ENCODE assay signal across 8 cellular contexts in the genomic region with DNA sequence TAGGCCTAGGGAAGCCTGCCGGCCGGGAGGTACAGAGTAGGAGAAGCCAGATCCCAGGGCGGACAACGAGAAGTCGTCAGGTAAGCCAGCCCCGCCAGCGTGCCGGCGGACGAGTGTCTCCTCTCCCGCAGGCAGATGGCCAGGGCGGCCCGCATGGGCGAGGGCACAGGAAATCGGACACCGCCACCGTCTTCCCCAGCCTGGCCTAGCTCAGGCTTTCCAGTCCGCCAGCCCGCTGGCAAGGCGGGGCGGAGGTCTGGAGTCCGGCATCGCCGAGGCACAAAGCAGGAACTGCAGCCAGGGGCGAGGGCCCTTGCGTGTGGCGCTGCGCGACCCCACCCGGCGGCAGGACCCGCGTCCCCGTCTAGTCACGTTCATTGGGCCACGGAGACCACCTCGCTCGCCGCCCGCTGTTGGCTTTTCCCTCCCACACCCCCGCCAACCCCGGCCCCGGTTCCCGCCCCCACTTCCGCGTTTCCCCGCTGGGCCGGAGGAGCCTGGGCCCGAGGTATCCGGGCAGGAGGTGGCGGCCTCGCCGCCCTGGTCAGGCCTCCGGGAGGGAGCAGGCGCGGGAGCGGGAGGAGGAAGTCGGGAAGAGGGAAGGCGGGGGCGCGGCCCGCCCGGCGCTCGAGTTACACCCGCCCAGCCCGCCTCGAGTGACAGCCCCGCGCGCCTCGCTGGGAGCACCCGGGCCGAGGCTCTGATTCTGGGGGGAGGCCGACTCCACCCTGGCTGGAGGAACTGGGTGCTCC. TPM values are rescaled to one million over a fixed set of nuclear protein-coding genes. Genes with fewer than 3 reads are reported as not detected.
A peak's percentile ranks its signal among the peaks of the same experiment; 100 is the strongest.
DNase-seq lines count a peak whose midpoint lies in the region; FAIRE-seq and TF ChIP-seq lines count a peak whose summit lies in the region.

A gene (plus strand): TSS at position 655 of the 752 bp plus-strand sequence. CDS start 39,727 bp downstream, outside the sequence.

- H3K4me1 ChIP-seq in MM.1S (ENCODE audit: low read length) (peaks cover 7% of the 10 kb centered on the region), left ventricle myocardium inferior (peaks cover 37% of the 10 kb centered on the region), prostate gland (replicated peaks) (no peaks in the 10 kb centered on the region)

- DNase-seq in GM04504 (ENCODE audit: low read depth) (peak; percentile 84), H7 (peak; percentile 93), MM.1S (peak; percentile 15), amniotic stem cell (lab: John Stamatoyannopoulos, UW) (peak; percentile 84), left ventricle myocardium inferior (peak; percentile 94), prostate gland (ENCODE audit: low spot score) (peak; percentile 93), urothelium cell line (ENCODE audit: low spot score) (peak; percentile 88)

- H3K9me3 Mint-ChIP-seq in T-helper 1 cell treated with Interleukin-12 subunit alpha and Interleukin-12 subunit beta and Interleukin-4 antibody, amounts not matched to agents 30 μg/mL and 1 μg/mL, for 36 hours: no peaks in the 10 kb centered on the region

- H3K4me3 ChIP-seq in H7 (ENCODE audit: insufficient read depth, low read depth, low read length) (peak within 1 kb of the TSS; percentile 77), MM.1S (ENCODE audit: low read length) (peak within 1 kb of the TSS; percentile 75), left ventricle myocardium inferior (peak within 1 kb of the TSS; percentile 86), prostate gland (peak within 1 kb of the TSS; percentile 61 to 68)

- H3K27me3 Mint-ChIP-seq in T-helper 1 cell treated with Interleukin-12 subunit alpha and Interleukin-12 subunit beta and Interleukin-4 antibody, amounts not matched to agents 30 μg/mL and 1 μg/mL, for 36 hours (ENCODE audit: low read depth): peaks cover 3% of the 10 kb centered on the region

- intact Hi-C loops in left ventricle myocardium inferior (cut with micrococcal nuclease) (no loop called here), prostate gland (cut with DNase I) (loop anchor here (2.0 to 10.0 kb wide), 3 partner anchors 35 to 139 kb away; a partner anchor contains a TSS)

- H3K9ac ChIP-seq in MM.1S (ENCODE audit: low read length): peak within 1 kb of the TSS; percentile 68; the same call in 1 of the 2 replicates

- peaks cover 9% of the 10 kb centered on the region; the same call in 1 of the 2 replicates for H3F3A ChIP-seq in MM.1S (ENCODE audit: insufficient read depth, low read length)

- H3K36me3 ChIP-seq in H7 (replicated peaks; ENCODE audit: control insufficient read depth, insufficient read depth, low read length): no peaks in the 10 kb centered on the region
- no peaks in the 10 kb centered on the region for H3K36me3 ChIP-seq in MM.1S (replicated peaks; ENCODE audit: insufficient read depth, low read length)
- no peaks in the 10 kb centered on the region for H3K36me3 ChIP-seq in left ventricle myocardium inferior
- no peaks in the 10 kb centered on the region for H3K36me3 ChIP-seq in prostate gland

- H3K9me3 ChIP-seq in MM.1S (replicated peaks; ENCODE audit: insufficient read depth, low read length) (no peaks in the 10 kb centered on the region), left ventricle myocardium inferior (replicated peaks) (no peaks in the 10 kb centered on the region), prostate gland (no peaks in the 10 kb centered on the region)

- H3K27me3 ChIP-seq in H7 (ENCODE audit: control insufficient read depth, insufficient read depth, low read length): no peaks in the 10 kb centered on the region
- H3K27me3 ChIP-seq in MM.1S (replicated peaks; ENCODE audit: insufficient read depth, low read length): no peaks in the 10 kb centered on the region
- H3K27me3 ChIP-seq in left ventricle myocardium inferior (ENCODE audit: low read depth): no peaks in the 10 kb centered on the region
- H3K27me3 ChIP-seq in prostate gland (replicated peaks; ENCODE audit: insufficient read depth): no peaks in the 10 kb centered on the region

- TF ChIP-seq POLR2A in prostate gland (IDR thresholded peaks at IDR 0.05): peak; percentile 83

- peak within 1 kb of the TSS; percentile 97 for H2AFZ ChIP-seq in MM.1S (ENCODE audit: low read length)

- H3K4me2 ChIP-seq in MM.1S (ENCODE audit: low read depth, low read length): peak within 1 kb of the TSS; percentile 53

- no peaks in the 10 kb centered on the region for H3K79me2 ChIP-seq in MM.1S (ENCODE audit: low read length)

- H3K27ac Mint-ChIP-seq in T-helper 1 cell treated with Interleukin-12 subunit alpha and Interleukin-12 subunit beta and Interleukin-4 antibody, amounts not matched to agents 30 μg/mL and 1 μg/mL, for 36 hours: peak within 1 kb of the TSS; percentile 93

- H3K9me2 ChIP-seq in MM.1S (replicated peaks; ENCODE audit: insufficient read depth, low read length): no peaks in the 10 kb centered on the region

- H4K20me1 ChIP-seq in MM.1S (ENCODE audit: insufficient read depth, low read length): no peaks in the 10 kb centered on the region

- H3K27ac ChIP-seq in MM.1S (ENCODE audit: low read length) (no peak within 1 kb of the TSS), left ventricle myocardium inferior (replicated peaks) (peak within 1 kb of the TSS; percentile 100), prostate gland (peak within 1 kb of the TSS; percentile 97 to 99)

- no peak for TF ChIP-seq CTCF in MM.1S (IDR thresholded peaks at IDR 0.05; ENCODE audit: low read length)
- TF ChIP-seq CTCF in left ventricle myocardium inferior (IDR thresholded peaks at IDR 0.05; ENCODE audit: borderline replicate concordance): peak; percentile 43
- peak in 1 of 4 experiments; percentile 1 for TF ChIP-seq CTCF in prostate gland (IDR thresholded peaks at IDR 0.05)

- H3K36me3 Mint-ChIP-seq in T-helper 1 cell treated with Interleukin-12 subunit alpha and Interleukin-12 subunit beta and Interleukin-4 antibody, amounts not matched to agents 30 μg/mL and 1 μg/mL, for 36 hours (ENCODE audit: low read depth): peaks cover 14% of the 10 kb centered on the region

- H3K4me1 Mint-ChIP-seq in T-helper 1 cell treated with Interleukin-12 subunit alpha and Interleukin-12 subunit beta and Interleukin-4 antibody, amounts not matched to agents 30 μg/mL and 1 μg/mL, for 36 hours (ENCODE audit: low read depth): peaks cover 42% of the 10 kb centered on the region

- 0% methylated on average over 19 of the region's 75 CpGs for WGBS in prostate gland

- no peak for FAIRE-seq in urothelium cell line (lab: Jason Lieb, UNC)

- H3K4me3 Mint-ChIP-seq in T-helper 1 cell treated with Interleukin-12 subunit alpha and Interleukin-12 subunit beta and Interleukin-4 antibody, amounts not matched to agents 30 μg/mL and 1 μg/mL, for 36 hours: peak within 1 kb of the TSS; percentile 95

RNA-seq across cellular contexts. Expression of the gene that starts here (rescaled TPM):
- total RNA-seq in H7 (2014; rRNA removed; shearing (Covaris generic)): 49.7 and 58.1 TPM in 2 replicates
- total RNA-seq in left ventricle myocardium inferior (14.4 TPM), prostate gland (10 to 100 TPM; 26.6 to 95.3 TPM)

Comparison
In these comparisons a context has a peak if more than half of its experiments do, and no peak if none do; other contexts are left out.
1. DNase-seq: peak in every context shown above with its lines; median percentile 94 in left ventricle myocardium inferior; 93 in H7; 93 in prostate gland; 88 in urothelium cell line; 84 in GM04504; 84 in amniotic stem cell; 15 in MM.1S.